8 cellular contexts compared by ENCODE assay signal in the genomic region with DNA sequence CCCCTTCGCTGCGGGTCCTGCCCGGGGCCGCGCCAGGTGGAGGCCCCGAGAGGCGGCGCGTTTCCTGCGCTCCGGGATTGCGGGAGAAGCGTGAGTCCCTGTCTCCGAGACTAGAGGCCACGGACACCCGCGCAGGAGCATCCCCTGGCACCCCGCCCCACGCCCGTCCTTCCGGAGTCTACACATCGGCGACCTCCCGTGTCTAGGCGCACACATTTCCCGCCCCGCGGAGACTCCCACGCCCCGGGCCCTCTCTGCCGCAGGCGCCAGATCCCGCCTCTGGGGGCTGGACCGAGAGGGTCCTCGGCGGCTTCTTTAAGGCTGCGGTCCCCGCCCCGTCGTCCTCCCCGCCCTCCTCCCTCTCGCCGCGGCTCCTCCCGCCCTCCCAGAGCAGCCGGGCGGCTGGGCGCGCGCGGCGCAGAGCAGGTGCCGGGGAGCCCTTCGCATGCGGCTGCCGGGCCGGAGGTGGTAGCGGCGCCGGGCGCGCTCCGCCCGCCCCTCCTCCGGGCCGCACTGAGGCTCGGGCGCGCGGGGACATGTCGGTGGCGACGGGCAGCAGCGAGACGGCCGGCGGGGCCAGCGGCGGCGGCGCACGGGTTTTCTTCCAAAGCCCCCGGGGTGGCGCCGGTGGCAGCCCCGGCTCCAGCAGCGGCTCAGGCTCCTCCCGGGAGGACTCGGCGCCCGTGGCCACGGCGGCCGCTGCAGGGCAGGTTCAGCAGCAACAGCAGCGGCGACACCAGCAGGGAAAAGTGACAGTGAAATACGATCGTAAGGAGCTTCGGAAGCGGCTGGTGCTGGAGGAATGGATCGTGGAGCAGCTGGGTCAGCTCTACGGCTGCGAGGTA. TPM values are rescaled to one million over a fixed set of nuclear protein-coding genes. Genes with fewer than 3 reads are reported as not detected.
DNase-seq lines count a peak whose midpoint lies in the region; ATAC-seq lines count a peak whose summit lies in the region.

A gene with protein sequence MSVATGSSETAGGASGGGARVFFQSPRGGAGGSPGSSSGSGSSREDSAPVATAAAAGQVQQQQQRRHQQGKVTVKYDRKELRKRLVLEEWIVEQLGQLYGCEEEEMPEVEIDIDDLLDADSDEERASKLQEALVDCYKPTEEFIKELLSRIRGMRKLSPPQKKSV (plus strand): TSS at position 388 of the 845 bp plus-strand sequence. CDS start 149 bp downstream, at position 537.

- no peaks in the 10 kb centered on the region for H3K9me3 ChIP-seq in GM23248 (ENCODE audit: low read depth)
- H3K9me3 ChIP-seq in iPS-18c (ENCODE audit: control insufficient read depth, insufficient read depth, low read length), result peaks cover 4% of the 10 kb centered on the region
- no peaks in the 10 kb centered on the region for H3K9me3 ChIP-seq in skeletal muscle tissue (ENCODE audit: control insufficient read depth in 3 of 3, low read length in 3 of 3)
- H3K9me3 ChIP-seq in Karpas-422 (ENCODE audit: low read length), result no peaks in the 10 kb centered on the region

- WGBS in GM23248 (ENCODE audit: low coverage in 1 of 2, low lambda C conversion rate in 2 of 2, missing lambda C conversion rate in 2 of 2), 2 experiments, result 1 to 2% methylated on average over 32 to 87 of the region's 103 CpGs

- peaks cover 21% of the 10 kb centered on the region; the same call in 1 of the 2 replicates for H3F3A ChIP-seq in GM23248 (ENCODE audit: insufficient read depth)

- H3K79me2 ChIP-seq in GM23248 (ENCODE audit: insufficient read depth) (peaks cover 31% of the 10 kb centered on the region), Karpas-422 (ENCODE audit: low read length) (no peaks in the 10 kb centered on the region)

- H3K4me1 ChIP-seq in GM23248 (ENCODE audit: insufficient read depth) (peaks cover 29% of the 10 kb centered on the region), skeletal muscle tissue (ENCODE audit: control insufficient read depth in 3 of 3, insufficient read depth in 3 of 3, low read length in 3 of 3) (peaks cover 19 to 22% (median 21%) of the 10 kb centered on the region in 3 donors), Karpas-422 (ENCODE audit: low read length) (peaks cover 15% of the 10 kb centered on the region)

- H3K4me3 ChIP-seq in GM23248 (peak within 1 kb of the TSS; percentile 77), iPS-18c (ENCODE audit: insufficient read depth, low read depth, low read length) (peak within 1 kb of the TSS; percentile 56), skeletal muscle tissue (ENCODE audit: low read length in 3 of 3) (peak within 1 kb of the TSS; percentile 72 to 79 (median 73)), Karpas-422 (ENCODE audit: low read length) (no peak within 1 kb of the TSS)

- in situ Hi-C loops in GM23248 (cut with MboI), result no loop called here

- H3K36me3 ChIP-seq in GM23248 (ENCODE audit: low read depth) (no peaks in the 10 kb centered on the region), skeletal muscle tissue (ENCODE audit: control insufficient read depth in 3 of 3, insufficient read depth in 3 of 3, low read length in 3 of 3) (no peaks in the 10 kb centered on the region), Karpas-422 (ENCODE audit: insufficient read depth, low read length) (no peaks in the 10 kb centered on the region)

- H3K27me3 ChIP-seq in GM23248 (replicated peaks; ENCODE audit: insufficient read depth) (no peaks in the 10 kb centered on the region), skeletal muscle tissue (ENCODE audit: control insufficient read depth in 3 of 3, insufficient read depth in 3 of 3, low read length in 3 of 3) (peaks cover 0 to 13% (median 11%) of the 10 kb centered on the region in 3 donors), Karpas-422 (ENCODE audit: low read length) (no peaks in the 10 kb centered on the region)

- no peak for ATAC-seq in HG02981 (IDR thresholded peaks at IDR 0.05; ENCODE audit: unreplicated experiment)

- H3K9me2 ChIP-seq in GM23248 (ENCODE audit: insufficient read depth) (no peaks in the 10 kb centered on the region), Karpas-422 (replicated peaks; ENCODE audit: insufficient read depth, low read length) (no peaks in the 10 kb centered on the region)

- H4K20me1 ChIP-seq in GM23248 (ENCODE audit: insufficient read depth), result no peaks in the 10 kb centered on the region
- H4K20me1 ChIP-seq in Karpas-422 (ENCODE audit: insufficient read depth, low read depth, low read length), result no peaks in the 10 kb centered on the region

- H2AFZ ChIP-seq in GM23248 (peak within 1 kb of the TSS; percentile 88), Karpas-422 (ENCODE audit: low read length) (no peak within 1 kb of the TSS)

- DNase-seq in GM23248, result peak; percentile 81
- peak; percentile 79 for DNase-seq in NCI-H345 (lab: John Stamatoyannopoulos, UW)
- DNase-seq in astrocyte of the hippocampus (ENCODE audit: low read depth, low spot score), result peak; percentile 69
- no peak for DNase-seq in Karpas-422
- no peak for DNase-seq in pons (ENCODE audit: low spot score)

- H3K4me2 ChIP-seq in GM23248 (ENCODE audit: unreplicated experiment) (peak within 1 kb of the TSS; percentile 83), Karpas-422 (ENCODE audit: low read depth, low read length, poor library complexity, severe bottlenecking) (no peak within 1 kb of the TSS)

- H3K9ac ChIP-seq in GM23248, result peak within 1 kb of the TSS; percentile 84
- peak within 1 kb of the TSS; percentile 73 to 85 (median 79) for H3K9ac ChIP-seq in skeletal muscle tissue (ENCODE audit: low read depth in 1 of 3, low read length in 3 of 3)
- H3K9ac ChIP-seq in Karpas-422 (ENCODE audit: low read length), result no peak within 1 kb of the TSS

- H3K27ac ChIP-seq in GM23248 (peak within 1 kb of the TSS; percentile 82), skeletal muscle tissue (ENCODE audit: low read depth, low read length) (peak within 1 kb of the TSS; percentile 64), Karpas-422 (ENCODE audit: low read length) (no peak within 1 kb of the TSS)

RNA-seq across cellular contexts. Expression of the gene that starts here (rescaled TPM):
- total RNA-seq in GM23248 (2014; rRNA removed; shearing (Covaris generic)), result 6.3 and 8.2 TPM in 2 replicates
- polyA plus RNA-seq in GM23248 (2016; fragmentation: Nextera tagmentation; extraction: Ambion mirVana), result 9.4 and 10.1 TPM in 2 replicates
- total RNA-seq in skeletal muscle tissue, result 14.1 TPM
- 0.32 TPM in 1 of 2 replicates, not detected in the other for total RNA-seq in Karpas-422 (2014; rRNA removed; shearing (Covaris generic); ENCODE audit: low replicate concordance)

Comparison
In these comparisons a context has a peak if more than half of its experiments do, and no peak if none do; other contexts are left out.
1. DNase-seq: peak in GM23248 (single experiment), NCI-H345 (single experiment) and astrocyte of the hippocampus (single experiment); none in Karpas-422 (single experiment) and pons (single experiment).